In genomic region chr4:7015383-7016035, GRCh38 we compare ENCODE assay signal across 22 cellular contexts. TPM values are rescaled to one million over a fixed set of nuclear protein-coding genes. Genes with fewer than 3 reads are reported as not detected.
A peak's percentile ranks its signal among the peaks of the same experiment; 100 is the strongest.
DNase-seq lines count a peak whose midpoint lies in the region; ATAC-seq and TF ChIP-seq lines count a peak whose summit lies in the region.
"Had no signal": no experiment of that assay in that cellular context is flagged by ENCODE, and none has a peak within 500 bp of the region (broad histone marks: within the 10 kb centered on the region; RNA-seq: fewer than 3 reads in every experiment).

No MANE protein-coding gene starts in this region.

- H3K9ac ChIP-seq in neuronal stem cell (ENCODE audit: low read depth, low read length, poor library complexity), result no peak overlapping the region

- peaks cover 32% of the 10 kb centered on the region for H3K36me3 Mint-ChIP-seq in T-helper 1 cell treated with Interleukin-12 subunit alpha and Interleukin-12 subunit beta and Interleukin-4 antibody, amounts not matched to agents 30 μg/mL and 1 μg/mL, for 36 hours (ENCODE audit: low read depth)

- no peak overlapping the region for H4K91ac ChIP-seq in neuronal stem cell (ENCODE audit: low read depth, low read length, poor library complexity)

- H3K79me1 ChIP-seq in neuronal stem cell (ENCODE audit: low read depth, low read length), result peaks cover 1% of the 10 kb centered on the region

- peak overlapping the region; percentile 48 for H4K8ac ChIP-seq in neuronal stem cell (ENCODE audit: low read depth, low read length)

- H2AFZ ChIP-seq in neuronal stem cell (ENCODE audit: low read length), result no peak overlapping the region
- H2AFZ ChIP-seq in PC-9, result no peak overlapping the region

- H3K4me3 Mint-ChIP-seq in T-helper 1 cell treated with Interleukin-12 subunit alpha and Interleukin-12 subunit beta and Interleukin-4 antibody, amounts not matched to agents 30 μg/mL and 1 μg/mL, for 36 hours, result no peak overlapping the region
- H3K4me3 Mint-ChIP-seq: activated T-cell treated with anti-CD3 and anti-CD28 coated beads, Interleukin-2, amount 50 U/mL, for 72 hours; nephron had no signal

- H3F3A ChIP-seq in PC-9 (ENCODE audit: insufficient read depth, low read depth), result no peaks in the 10 kb centered on the region

- H2BK5ac ChIP-seq in neuronal stem cell (ENCODE audit: low read length), result no peak overlapping the region

- H3K27ac Mint-ChIP-seq in T-helper 1 cell treated with Interleukin-12 subunit alpha and Interleukin-12 subunit beta and Interleukin-4 antibody, amounts not matched to agents 30 μg/mL and 1 μg/mL, for 36 hours, result peak overlapping the region; percentile 42
- H3K27ac Mint-ChIP-seq: nephron, progenitor cell of endocrine pancreas had no signal

- no peaks in the 10 kb centered on the region for H4K20me1 ChIP-seq in PC-9 (ENCODE audit: insufficient read depth)

- H3K18ac ChIP-seq in neuronal stem cell (ENCODE audit: low read length), result peak overlapping the region; percentile 29

- no peak overlapping the region for H3K4me3 ChIP-seq in brain microvascular endothelial cell (ENCODE audit: low read depth, low read length)
- no peak overlapping the region for H3K4me3 ChIP-seq in neuronal stem cell (ENCODE audit: low read length in 2 of 2)
- no peak overlapping the region for H3K4me3 ChIP-seq in PC-9
- H3K4me3 ChIP-seq: left ventricle myocardium inferior, tibial artery had no signal

- no peaks in the 10 kb centered on the region for H3K9me2 ChIP-seq in PC-9 (ENCODE audit: insufficient read depth)

- H3K9me3 ChIP-seq in neuronal stem cell (replicated peaks in 1 of 2; ENCODE audit: control insufficient read depth in 2 of 2, insufficient read depth in 1 of 2, low read depth in 1 of 2, low read length in 2 of 2) (no peaks in the 10 kb centered on the region), PC-9 (ENCODE audit: insufficient read depth, low read depth) (no peaks in the 10 kb centered on the region)
- H3K9me3 ChIP-seq: left ventricle myocardium inferior, tibial artery had no signal

- intact Hi-C loops in PC-9 (cut with micrococcal nuclease; ENCODE audit: unreplicated experiment), result no loop called here

- TF ChIP-seq CTCF in brain microvascular endothelial cell (IDR thresholded peaks at IDR 0.05; ENCODE audit: low read depth, low read length, missing control alignments) (no peak), PC-9 (conservative IDR thresholded peaks at IDR 0.05) (no peak)

- H3K9me3 Mint-ChIP-seq in T-helper 1 cell treated with Interleukin-12 subunit alpha and Interleukin-12 subunit beta and Interleukin-4 antibody, amounts not matched to agents 30 μg/mL and 1 μg/mL, for 36 hours, result no peaks in the 10 kb centered on the region
- H3K9me3 Mint-ChIP-seq: activated naive CD4-positive, alpha-beta T cell treated with anti-CD3 and anti-CD28 coated beads, Interleukin-2, amount 50 U/mL, for 72 hours; activated T-cell treated with anti-CD3 and anti-CD28 coated beads, Interleukin-2, amount 50 U/mL, for 72 hours; nephron had no signal

- H3K4me2 ChIP-seq in neuronal stem cell (ENCODE audit: insufficient read depth, low read length, poor library complexity, severe bottlenecking), result no peak overlapping the region
- H3K4me2 ChIP-seq in PC-9, result no peak overlapping the region

- no peak overlapping the region for H2BK12ac ChIP-seq in neuronal stem cell (ENCODE audit: low read length)

- WGBS in neuronal stem cell (ENCODE audit: extremely low coverage in 2 of 2, insufficient read length in 2 of 2, insufficient replicate concordance in 1 of 2), 2 donors, result no CpG with 5 or more reads among the region's 12 CpGs

- no peak overlapping the region for H2BK15ac ChIP-seq in neuronal stem cell (ENCODE audit: low read length)

- POLR2A ChIA-PET in PC-9 (lab: Charles Lee; ENCODE audit: unreplicated experiment), result no interaction called here

- H3K4ac ChIP-seq in neuronal stem cell (ENCODE audit: low read length), result no peak overlapping the region

- no peak overlapping the region for H3K27ac ChIP-seq in brain microvascular endothelial cell
- H3K27ac ChIP-seq in neuronal stem cell (replicated peaks; ENCODE audit: low read length), result no peak overlapping the region
- H3K27ac ChIP-seq in PC-9, result no peak overlapping the region
- H3K27ac ChIP-seq: 22Rv1, left ventricle myocardium inferior, tibial artery had no signal

- H2AK5ac ChIP-seq in neuronal stem cell (ENCODE audit: low read depth, low read length), result no peak overlapping the region

- no peak for ATAC-seq in HG02623 (IDR thresholded peaks at IDR 0.05; ENCODE audit: unreplicated experiment)
- ATAC-seq: activated naive CD4-positive, alpha-beta T cell treated with anti-CD3 and anti-CD28 coated beads, Interleukin-2, amount 50 U/mL, for 72 hours; activated T-cell treated with anti-CD3 and anti-CD28 coated beads, Interleukin-2, amount 50 U/mL, for 72 hours had no signal

- H3K27me3 ChIP-seq in brain microvascular endothelial cell (replicated peaks) (no peaks in the 10 kb centered on the region), neuronal stem cell (ENCODE audit: control insufficient read depth in 3 of 3, insufficient read depth in 3 of 3, low read depth in 1 of 3, low read length in 3 of 3) (no peaks in the 10 kb centered on the region), PC-9 (ENCODE audit: insufficient read depth, low read depth) (no peaks in the 10 kb centered on the region)
- H3K27me3 ChIP-seq: tibial artery had no signal

- in situ Hi-C loops in brain microvascular endothelial cell (cut with HindIII; ENCODE audit: low pct_ligation_motif_present, low sequenced_read_pairs), result no loop called here

- no peaks in the 10 kb centered on the region for H3K27me3 Mint-ChIP-seq in T-helper 1 cell treated with Interleukin-12 subunit alpha and Interleukin-12 subunit beta and Interleukin-4 antibody, amounts not matched to agents 30 μg/mL and 1 μg/mL, for 36 hours (ENCODE audit: low read depth)
- H3K27me3 Mint-ChIP-seq: progenitor cell of endocrine pancreas had no signal

- H3K79me2 ChIP-seq in PC-9 (ENCODE audit: low read depth), result no peaks in the 10 kb centered on the region

- DNase-seq in T-helper 1 cell (no peak), HS-27A (ENCODE audit: low read depth) (peak; percentile 34), brain microvascular endothelial cell (peak; percentile 15), neuronal stem cell (ENCODE audit: low spot score) (no peak), PC-9 (no peak), epidermal melanocyte (ENCODE audit: insufficient read length, low spot score) (no peak)
- DNase-seq: activated T-cell treated with anti-CD3 and anti-CD28 coated beads, Interleukin-2, amount 50 U/mL, for 72 hours; AML-193; cortex of kidney; left ventricle myocardium inferior; midbrain; NCI-H1092; NCI-H2029; NCI-H345; NCI-H774; tibial artery had no signal

- peaks cover 12% of the 10 kb centered on the region for H3K4me1 Mint-ChIP-seq in T-helper 1 cell treated with Interleukin-12 subunit alpha and Interleukin-12 subunit beta and Interleukin-4 antibody, amounts not matched to agents 30 μg/mL and 1 μg/mL, for 36 hours (ENCODE audit: low read depth)
- H3K4me1 Mint-ChIP-seq: nephron had no signal

- H3K4me1 ChIP-seq in neuronal stem cell (ENCODE audit: control insufficient read depth in 2 of 2, insufficient read depth in 1 of 2, low read depth in 1 of 2, low read length in 2 of 2) (peaks cover 0 to 5% of the 10 kb centered on the region in 2 donors), PC-9 (replicated peaks; ENCODE audit: insufficient read depth) (no peaks in the 10 kb centered on the region)
- H3K4me1 ChIP-seq: tibial artery had no signal

- H3K23ac ChIP-seq in neuronal stem cell (ENCODE audit: low read depth, low read length, poor library complexity), result no peak overlapping the region

- no TSS peak for BruUV-seq in PC-9 (replicated peaks; lab: Mats Ljungman, UMichigan)

- CTCF ChIA-PET in PC-9 (lab: Charles Lee), result interaction anchor here (0.5 kb wide), 1 partner anchor 21 kb away, joined by 4 read pairs; no protein-coding TSS in a partner anchor

- no peak overlapping the region for H3K14ac ChIP-seq in neuronal stem cell (ENCODE audit: low read length)

- H2BK120ac ChIP-seq in neuronal stem cell (ENCODE audit: low read depth, low read length), result no peak overlapping the region

- H3K36me3 ChIP-seq in brain microvascular endothelial cell (replicated peaks) (peaks cover 7% of the 10 kb centered on the region), neuronal stem cell (replicated peaks in 1 of 2; ENCODE audit: control insufficient read depth in 2 of 2, insufficient read depth in 2 of 2, low read length in 2 of 2) (peaks cover 38 to 87% of the 10 kb centered on the region in 2 donors), PC-9 (ENCODE audit: low read depth) (no peaks in the 10 kb centered on the region)

RNA-seq across cellular contexts. Expression of gene TADA2B, which starts 27.7 kb away (rescaled TPM):
- polyA plus RNA-seq in neuronal stem cell (2013, experiment 1 of 2), result 9.9 TPM
- 9.9 TPM for polyA plus RNA-seq in neuronal stem cell (2013, experiment 2 of 2)
- total RNA-seq in PC-9 (2021), result 9.5 and 9.6 TPM in 2 replicates

RNA-seq across cellular contexts. Expression of gene GRPEL1, which starts 52.4 kb away (rescaled TPM):
- 10.3 TPM for polyA plus RNA-seq in neuronal stem cell (2013, experiment 1 of 2)
- 9.4 TPM for polyA plus RNA-seq in neuronal stem cell (2013, experiment 2 of 2)
- total RNA-seq in PC-9 (2021), result 49.3 and 49.9 TPM in 2 replicates

Comparison
In these comparisons a context has a peak if more than half of its experiments do, and no peak if none do; other contexts are left out.
1. DNase-seq: peak in HS-27A (single experiment) and brain microvascular endothelial cell (single experiment); none in T-helper 1 cell (0 of 5), neuronal stem cell (single experiment), PC-9 (0 of 2) and epidermal melanocyte (single experiment).